In genomic region chr6:85456782-85457181, GRCh38 we compare ENCODE assay signal across 2 cellular contexts.
TF ChIP-seq lines count a peak whose summit lies in the region.

No MANE protein-coding gene starts in this region.

TF ChIP-seq in SK-N-SH, 30 proteins besides CTCF, POLR2A, EP300 and RAD21 (continued from another document):
- TF ChIP-seq USF2 (IDR thresholded peaks at IDR 0.05; ENCODE audit: borderline replicate concordance, low read depth, low read length) (no peak), RCOR1 (IDR thresholded peaks at IDR 0.05; ENCODE audit: low read length) (no peak), GATA2 (CRISPR knock-in tag; IDR thresholded peaks at IDR 0.05) (no peak), RFX5 (IDR thresholded peaks at IDR 0.05; ENCODE audit: low read length) (no peak), EZH2phosphoT487 (IDR thresholded peaks at IDR 0.05; ENCODE audit: borderline replicate concordance, low read depth) (no peak), ZBTB33 (IDR thresholded peaks at IDR 0.05; ENCODE audit: borderline replicate concordance, low read depth) (no peak), NFIC (IDR thresholded peaks at IDR 0.05; ENCODE audit: borderline replicate concordance) (no peak), TEAD4 (IDR thresholded peaks at IDR 0.05; ENCODE audit: borderline replicate concordance, insufficient read depth) (no peak), MXI1 (IDR thresholded peaks at IDR 0.05; ENCODE audit: low read depth, low read length) (no peak), POLR2AphosphoS5 (IDR thresholded peaks at IDR 0.05; ENCODE audit: low read depth, low read length) (no peak), NRF1 (IDR thresholded peaks at IDR 0.05; ENCODE audit: low read depth, low read length) (no peak)
- TF ChIP-seq, protein P1, sequence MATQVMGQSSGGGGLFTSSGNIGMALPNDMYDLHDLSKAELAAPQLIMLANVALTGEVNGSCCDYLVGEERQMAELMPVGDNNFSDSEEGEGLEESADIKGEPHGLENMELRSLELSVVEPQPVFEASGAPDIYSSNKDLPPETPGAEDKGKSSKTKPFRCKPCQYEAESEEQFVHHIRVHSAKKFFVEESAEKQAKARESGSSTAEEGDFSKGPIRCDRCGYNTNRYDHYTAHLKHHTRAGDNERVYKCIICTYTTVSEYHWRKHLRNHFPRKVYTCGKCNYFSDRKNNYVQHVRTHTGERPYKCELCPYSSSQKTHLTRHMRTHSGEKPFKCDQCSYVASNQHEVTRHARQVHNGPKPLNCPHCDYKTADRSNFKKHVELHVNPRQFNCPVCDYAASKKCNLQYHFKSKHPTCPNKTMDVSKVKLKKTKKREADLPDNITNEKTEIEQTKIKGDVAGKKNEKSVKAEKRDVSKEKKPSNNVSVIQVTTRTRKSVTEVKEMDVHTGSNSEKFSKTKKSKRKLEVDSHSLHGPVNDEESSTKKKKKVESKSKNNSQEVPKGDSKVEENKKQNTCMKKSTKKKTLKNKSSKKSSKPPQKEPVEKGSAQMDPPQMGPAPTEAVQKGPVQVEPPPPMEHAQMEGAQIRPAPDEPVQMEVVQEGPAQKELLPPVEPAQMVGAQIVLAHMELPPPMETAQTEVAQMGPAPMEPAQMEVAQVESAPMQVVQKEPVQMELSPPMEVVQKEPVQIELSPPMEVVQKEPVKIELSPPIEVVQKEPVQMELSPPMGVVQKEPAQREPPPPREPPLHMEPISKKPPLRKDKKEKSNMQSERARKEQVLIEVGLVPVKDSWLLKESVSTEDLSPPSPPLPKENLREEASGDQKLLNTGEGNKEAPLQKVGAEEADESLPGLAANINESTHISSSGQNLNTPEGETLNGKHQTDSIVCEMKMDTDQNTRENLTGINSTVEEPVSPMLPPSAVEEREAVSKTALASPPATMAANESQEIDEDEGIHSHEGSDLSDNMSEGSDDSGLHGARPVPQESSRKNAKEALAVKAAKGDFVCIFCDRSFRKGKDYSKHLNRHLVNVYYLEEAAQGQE (IDR thresholded peaks at IDR 0.05; ENCODE audit: low read depth, low read length), result no peak
- TF ChIP-seq, protein P2, sequence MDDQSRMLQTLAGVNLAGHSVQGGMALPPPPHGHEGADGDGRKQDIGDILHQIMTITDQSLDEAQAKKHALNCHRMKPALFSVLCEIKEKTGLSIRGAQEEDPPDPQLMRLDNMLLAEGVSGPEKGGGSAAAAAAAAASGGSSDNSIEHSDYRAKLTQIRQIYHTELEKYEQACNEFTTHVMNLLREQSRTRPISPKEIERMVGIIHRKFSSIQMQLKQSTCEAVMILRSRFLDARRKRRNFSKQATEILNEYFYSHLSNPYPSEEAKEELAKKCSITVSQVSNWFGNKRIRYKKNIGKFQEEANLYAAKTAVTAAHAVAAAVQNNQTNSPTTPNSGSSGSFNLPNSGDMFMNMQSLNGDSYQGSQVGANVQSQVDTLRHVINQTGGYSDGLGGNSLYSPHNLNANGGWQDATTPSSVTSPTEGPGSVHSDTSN (IDR thresholded peaks at IDR 0.05), result no peak

TF ChIP-seq in SK-N-SH treated with all-trans-retinoic acid at 6 μM for 48 hours, 23 proteins besides CTCF, POLR2A, EP300 and RAD21 (continued from another document):
- TF ChIP-seq, protein P3, sequence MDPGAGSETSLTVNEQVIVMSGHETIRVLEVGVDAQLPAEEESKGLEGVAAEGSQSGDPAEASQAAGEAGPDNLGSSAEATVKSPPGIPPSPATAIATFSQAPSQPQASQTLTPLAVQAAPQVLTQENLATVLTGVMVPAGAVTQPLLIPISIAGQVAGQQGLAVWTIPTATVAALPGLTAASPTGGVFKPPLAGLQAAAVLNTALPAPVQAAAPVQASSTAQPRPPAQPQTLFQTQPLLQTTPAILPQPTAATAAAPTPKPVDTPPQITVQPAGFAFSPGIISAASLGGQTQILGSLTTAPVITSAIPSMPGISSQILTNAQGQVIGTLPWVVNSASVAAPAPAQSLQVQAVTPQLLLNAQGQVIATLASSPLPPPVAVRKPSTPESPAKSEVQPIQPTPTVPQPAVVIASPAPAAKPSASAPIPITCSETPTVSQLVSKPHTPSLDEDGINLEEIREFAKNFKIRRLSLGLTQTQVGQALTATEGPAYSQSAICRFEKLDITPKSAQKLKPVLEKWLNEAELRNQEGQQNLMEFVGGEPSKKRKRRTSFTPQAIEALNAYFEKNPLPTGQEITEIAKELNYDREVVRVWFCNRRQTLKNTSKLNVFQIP (CRISPR knock-in tag; IDR thresholded peaks at IDR 0.05; ENCODE audit: borderline replicate concordance, low read depth), result no peak
